In genomic region chr6:43932259-43932900, GRCh38 we compare ENCODE assay signal across 12 cellular contexts.
"Had no signal": no experiment of that assay in that cellular context is flagged by ENCODE, and none has a peak within 500 bp of the region (broad histone marks: within the 10 kb centered on the region; RNA-seq: fewer than 3 reads in every experiment).

No MANE protein-coding gene starts in this region.

- DNase-seq: activated CD4-positive, alpha-beta T cell treated with anti-CD3 and anti-CD28 coated beads, Interleukin-2, amount 50 U/mL, for 1 hour; activated gamma-delta T cell; activated T-cell treated with anti-CD3 and anti-CD28 coated beads for 4 hours; anterior cingulate cortex; effector memory CD4-positive, alpha-beta T cell; natural killer cell; stimulated activated CD4-positive, alpha-beta T cell treated with anti-CD3 and anti-CD28 coated beads, Interleukin-15, amount 100 ng/mL, for 24 hours; stimulated activated CD4-positive, alpha-beta T cell treated with anti-CD3 and anti-CD28 coated beads, Interleukin-4, amount 100 ng/mL, for 4 hours; stimulated activated naive CD8-positive, alpha-beta T cell treated with anti-CD3 and anti-CD28 coated beads, Interleukin-15, amount 100 ng/mL, for 72 hours; testis had no signal

- ATAC-seq: gastroesophageal sphincter; natural killer cell; stimulated activated naive CD8-positive, alpha-beta T cell treated with anti-CD3 and anti-CD28 coated beads, Interleukin-15, amount 100 ng/mL, for 72 hours had no signal

- H3K4me3 Mint-ChIP-seq: activated naive CD8-positive, alpha-beta T cell treated with anti-CD3 and anti-CD28 coated beads, Interleukin-2, amount 10 ng/mL, durations not matched to agents 7 days and 5 days; natural killer cell; stimulated activated naive CD8-positive, alpha-beta T cell treated with anti-CD3 and anti-CD28 coated beads, Interleukin-15, amount 100 ng/mL, for 72 hours had no signal

- H3K9me3 ChIP-seq: gastroesophageal sphincter, testis had no signal

- H3K27ac Mint-ChIP-seq: activated naive CD8-positive, alpha-beta T cell treated with anti-CD3 and anti-CD28 coated beads, Interleukin-2, amount 10 ng/mL, durations not matched to agents 7 days and 5 days; natural killer cell had no signal

- H3K36me3 ChIP-seq: gastroesophageal sphincter had no signal

- H3K27ac ChIP-seq: testis had no signal

- H3K4me3 ChIP-seq: gastroesophageal sphincter, testis had no signal

- H3K4me1 ChIP-seq: gastroesophageal sphincter, testis had no signal

- H3K9me3 Mint-ChIP-seq: activated naive CD8-positive, alpha-beta T cell treated with anti-CD3 and anti-CD28 coated beads, Interleukin-2, amount 10 ng/mL, durations not matched to agents 7 days and 5 days; natural killer cell; stimulated activated naive CD8-positive, alpha-beta T cell treated with anti-CD3 and anti-CD28 coated beads, Interleukin-15, amount 100 ng/mL, for 72 hours had no signal

- H3K36me3 Mint-ChIP-seq: activated naive CD8-positive, alpha-beta T cell treated with anti-CD3 and anti-CD28 coated beads, Interleukin-2, amount 10 ng/mL, durations not matched to agents 7 days and 5 days; natural killer cell had no signal

- H3K27me3 ChIP-seq: gastroesophageal sphincter, testis had no signal
